ENCODE assay signal across 8 cellular contexts in genomic region chr12:12786371-12786715, GRCh38. TPM values are rescaled to one million over a fixed set of nuclear protein-coding genes. Genes with fewer than 3 reads are reported as not detected.
DNase-seq lines count a peak whose midpoint lies in the region; ATAC-seq and TF ChIP-seq lines count a peak whose summit lies in the region.

No MANE protein-coding gene starts in this region.

- peak overlapping the region; percentile 90 for H3K4me3 Mint-ChIP-seq in activated T-helper 17 cell treated with anti-CD3 and anti-CD28 coated beads, Interleukin-2, amount 50 U/mL, for 72 hours
- H3K4me3 Mint-ChIP-seq in stimulated activated effector memory CD8-positive, alpha-beta T cell treated with anti-CD3 and anti-CD28 coated beads, Interleukin-12 subunit alpha, Interleukin-12 subunit beta, amount 100 ng/mL, for 72 hours, result peak overlapping the region; percentile 81

- H3K9me3 Mint-ChIP-seq in activated T-helper 17 cell treated with anti-CD3 and anti-CD28 coated beads, Interleukin-2, amount 50 U/mL, for 72 hours, result no peaks in the 10 kb centered on the region
- no peaks in the 10 kb centered on the region for H3K9me3 Mint-ChIP-seq in stimulated activated effector memory CD8-positive, alpha-beta T cell treated with anti-CD3 and anti-CD28 coated beads, Interleukin-12 subunit alpha, Interleukin-12 subunit beta, amount 100 ng/mL, for 72 hours

- H3K4me1 Mint-ChIP-seq in activated T-helper 17 cell treated with anti-CD3 and anti-CD28 coated beads, Interleukin-2, amount 50 U/mL, for 72 hours, result peaks cover 21% of the 10 kb centered on the region
- H3K4me1 Mint-ChIP-seq in stimulated activated effector memory CD8-positive, alpha-beta T cell treated with anti-CD3 and anti-CD28 coated beads, Interleukin-12 subunit alpha, Interleukin-12 subunit beta, amount 100 ng/mL, for 72 hours, result peaks cover 31% of the 10 kb centered on the region

- WGBS in right cardiac atrium, result 11% methylated on average over 4 of the region's 4 CpGs

- intact Hi-C loops in right cardiac atrium (cut with DNase I), result loop anchor here in 1 of 4 donors (10.0 kb wide), 1 partner anchor 62 kb away; no protein-coding TSS in a partner anchor

- no peaks in the 10 kb centered on the region for H3K36me3 ChIP-seq in DND-41 (ENCODE audit: insufficient read depth, low read length)

- H3K4me3 ChIP-seq in DND-41 (ENCODE audit: low read depth in 1 of 2, low read length in 2 of 2) (peak overlapping the region; percentile 56 to 81), right cardiac atrium (ENCODE audit: low read length) (peak overlapping the region; percentile 58)

- peak overlapping the region; percentile 91 for H3K27ac ChIP-seq in DND-41 (ENCODE audit: low read length)
- peak overlapping the region; percentile 87 for H3K27ac ChIP-seq in right cardiac atrium (ENCODE audit: low read length)

- peaks cover 7% of the 10 kb centered on the region for H3K79me2 ChIP-seq in DND-41 (ENCODE audit: insufficient read depth, low read length)

- peaks cover 34% of the 10 kb centered on the region for H3K36me3 Mint-ChIP-seq in activated T-helper 17 cell treated with anti-CD3 and anti-CD28 coated beads, Interleukin-2, amount 50 U/mL, for 72 hours (ENCODE audit: low read depth)
- H3K36me3 Mint-ChIP-seq in stimulated activated effector memory CD8-positive, alpha-beta T cell treated with anti-CD3 and anti-CD28 coated beads, Interleukin-12 subunit alpha, Interleukin-12 subunit beta, amount 100 ng/mL, for 72 hours, result peaks cover 12% of the 10 kb centered on the region

- H4K20me1 ChIP-seq in DND-41 (ENCODE audit: insufficient read depth, low read length), result no peaks in the 10 kb centered on the region

- no peak for TF ChIP-seq CTCF in DND-41 (IDR thresholded peaks at IDR 0.05; ENCODE audit: borderline replicate concordance, extremely low read depth, low read length, poor library complexity, severe bottlenecking)

- peak overlapping the region; percentile 87 for H3K9ac ChIP-seq in DND-41 (ENCODE audit: low read depth, low read length)

- peak overlapping the region; percentile 99 for H2AFZ ChIP-seq in DND-41 (ENCODE audit: low read depth, low read length)

- H3K9me3 ChIP-seq in DND-41 (ENCODE audit: insufficient read depth, low read length, severe bottlenecking), result no peaks in the 10 kb centered on the region
- H3K9me3 ChIP-seq in right cardiac atrium (ENCODE audit: control insufficient read depth, low read length), result no peaks in the 10 kb centered on the region

- DNase-seq in DND-41, result no peak
- no peak for DNase-seq in right cardiac atrium
- DNase-seq in stimulated activated effector memory CD8-positive, alpha-beta T cell treated with anti-CD3 and anti-CD28 coated beads, Interleukin-12 subunit alpha, Interleukin-12 subunit beta, amount 100 ng/mL, for 72 hours (ENCODE audit: low spot score in 2 of 2), result no peak
- DNase-seq in midbrain (lab: John Stamatoyannopoulos, UW), result no peak
- DNase-seq in stimulated activated CD4-positive, alpha-beta T cell treated with anti-CD3 and anti-CD28 coated beads, Interleukin-4, amount 100 ng/mL, for 24 hours, result no peak

- H3K4me1 ChIP-seq in DND-41 (ENCODE audit: insufficient read depth, low read length) (peaks cover 40% of the 10 kb centered on the region), right cardiac atrium (ENCODE audit: control insufficient read depth, insufficient read depth, low read length) (peaks cover 9% of the 10 kb centered on the region)

- H3K27me3 ChIP-seq in DND-41 (ENCODE audit: insufficient read depth, low read length, poor library complexity) (no peaks in the 10 kb centered on the region), right cardiac atrium (ENCODE audit: control insufficient read depth, insufficient read depth) (no peaks in the 10 kb centered on the region)

- peak overlapping the region; percentile 99 for H3K4me2 ChIP-seq in DND-41 (ENCODE audit: insufficient read depth, low read length)

- no peaks in the 10 kb centered on the region for H3K27me3 Mint-ChIP-seq in activated T-helper 17 cell treated with anti-CD3 and anti-CD28 coated beads, Interleukin-2, amount 50 U/mL, for 72 hours

- ATAC-seq in DND-41 (ENCODE audit: insufficient read depth, low read depth), result peak; percentile 20
- ATAC-seq in HG02885 (IDR thresholded peaks at IDR 0.05; ENCODE audit: poor library complexity, unreplicated experiment), result peak; percentile 14
- peak; percentile 3 for ATAC-seq in activated T-helper 17 cell treated with anti-CD3 and anti-CD28 coated beads, Interleukin-2, amount 50 U/mL, for 72 hours (replicated peaks)
- peak; percentile 1 to 6 for ATAC-seq in right cardiac atrium
- ATAC-seq in stimulated activated effector memory CD8-positive, alpha-beta T cell treated with anti-CD3 and anti-CD28 coated beads, Interleukin-12 subunit alpha, Interleukin-12 subunit beta, amount 100 ng/mL, for 72 hours, result peak; percentile 2
- no peak for ATAC-seq in HG02571 (IDR thresholded peaks at IDR 0.05; ENCODE audit: unreplicated experiment)

- H3K27ac Mint-ChIP-seq in activated T-helper 17 cell treated with anti-CD3 and anti-CD28 coated beads, Interleukin-2, amount 50 U/mL, for 72 hours, result peak overlapping the region; percentile 83
- peak overlapping the region; percentile 34 for H3K27ac Mint-ChIP-seq in stimulated activated effector memory CD8-positive, alpha-beta T cell treated with anti-CD3 and anti-CD28 coated beads, Interleukin-12 subunit alpha, Interleukin-12 subunit beta, amount 100 ng/mL, for 72 hours

RNA-seq across cellular contexts. Expression of gene APOLD1, which starts 0.9 kb away (rescaled TPM):
- 10 to 100 TPM in 1 of 2 donors, 1 to 10 TPM in 1; 8.7 to 42.2 TPM for total RNA-seq in activated T-helper 17 cell treated with anti-CD3 and anti-CD28 coated beads, Interleukin-2, amount 50 U/mL, for 72 hours
- 10 to 100 TPM; 15.0 to 43.0 (median 16.6) TPM for total RNA-seq in right cardiac atrium
- 20.9 TPM for polyA plus RNA-seq in right cardiac atrium

RNA-seq across cellular contexts. Expression of gene DDX47, which starts 26.8 kb away (rescaled TPM):
- total RNA-seq in activated T-helper 17 cell treated with anti-CD3 and anti-CD28 coated beads, Interleukin-2, amount 50 U/mL, for 72 hours, result 10 to 100 TPM; 90.0 to 90.4 TPM
- total RNA-seq in right cardiac atrium, result 10 to 100 TPM; 31.9 to 33.3 (median 32.6) TPM
- polyA plus RNA-seq in right cardiac atrium, result 23.0 TPM
